Comparison of ENCODE assay signal across 13 cellular contexts in the genomic region with DNA sequence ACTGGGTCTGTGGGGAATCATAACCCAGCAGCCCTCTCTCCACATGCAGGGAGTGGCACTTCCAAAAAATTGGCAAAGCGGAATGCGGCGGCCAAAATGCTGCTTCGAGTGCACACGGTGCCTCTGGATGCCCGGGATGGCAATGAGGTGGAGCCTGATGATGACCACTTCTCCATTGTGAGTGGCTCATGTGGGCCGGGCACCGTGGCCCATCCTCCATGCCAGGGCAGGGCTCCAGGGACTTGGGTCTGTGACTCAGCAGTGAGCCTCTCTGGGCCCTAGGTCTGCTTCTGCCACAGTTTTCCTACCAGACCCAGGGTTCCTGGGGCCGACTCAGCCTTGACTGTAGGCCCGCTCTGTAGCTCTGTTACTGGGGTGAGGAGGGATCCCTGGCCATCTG. TPM values are rescaled to one million over a fixed set of nuclear protein-coding genes. Genes with fewer than 3 reads are reported as not detected.
DNase-seq lines count a peak whose midpoint lies in the region; TF ChIP-seq lines count a peak whose summit lies in the region.
"Had no signal": no experiment of that assay in that cellular context is flagged by ENCODE, and none has a peak within 500 bp of the region (broad histone marks: within the 10 kb centered on the region; RNA-seq: fewer than 3 reads in every experiment).

No MANE protein-coding gene starts in this region.

- H3K9me3 ChIP-seq in SJSA1 (replicated peaks), result no peaks in the 10 kb centered on the region

- peaks cover 35% of the 10 kb centered on the region for H3K36me3 ChIP-seq in SJSA1
- H3K36me3 ChIP-seq in H7 (replicated peaks; ENCODE audit: control insufficient read depth, insufficient read depth, low read length), result peaks cover 16% of the 10 kb centered on the region

- H3K36me3 Mint-ChIP-seq in activated T-cell treated with anti-CD3 and anti-CD28 coated beads, Interleukin-2, amount 50 U/mL, for 24 hours (ENCODE audit: low read depth), result peaks cover 52% of the 10 kb centered on the region

- no peak overlapping the region for H3K4me3 Mint-ChIP-seq in activated T-cell treated with anti-CD3 and anti-CD28 coated beads, Interleukin-2, amount 50 U/mL, for 24 hours
- H3K4me3 Mint-ChIP-seq: WTC11 had no signal

- H3K27ac Mint-ChIP-seq in activated T-cell treated with anti-CD3 and anti-CD28 coated beads, Interleukin-2, amount 50 U/mL, for 24 hours, result peak overlapping the region; percentile 68
- H3K27ac Mint-ChIP-seq: activated T-helper 2 cell treated with anti-CD3 and anti-CD28 coated beads, Interferon-gamma antibody, Interleukin-2, Interleukin-4, amounts not matched to agents 10 μg/mL and 5 μg/mL and 100 μg/mL, durations not matched to agents 14 hours and 24 hours and 36 hours had no signal

- H3K27me3 ChIP-seq in SJSA1 (replicated peaks) (no peaks in the 10 kb centered on the region), H7 (ENCODE audit: control insufficient read depth, insufficient read depth, low read length) (no peaks in the 10 kb centered on the region)

- H3K4me1 Mint-ChIP-seq in activated T-cell treated with anti-CD3 and anti-CD28 coated beads, Interleukin-2, amount 50 U/mL, for 24 hours (ENCODE audit: low read depth), result peaks cover 33% of the 10 kb centered on the region

- DNase-seq in activated T-cell treated with anti-CD3 and anti-CD28 coated beads, Interleukin-2, amount 50 U/mL, for 24 hours, result no peak
- DNase-seq in activated T-cell treated with anti-CD3 and anti-CD28 coated beads, Interleukin-2, amount 50 U/mL, for 48 hours, result no peak
- DNase-seq in SJSA1 (ENCODE audit: low read depth in 1 of 2, low spot score in 2 of 2) (peak in 1 of 2 experiments; percentile 72), fibroblast of the aortic adventitia (ENCODE audit: low read depth) (peak; percentile 69), substantia nigra (lab: John Stamatoyannopoulos, UW) (peak in 33 of 49 donors; percentile 13 to 79 (median 41)), SHP77 treated with DMSO at 0.1 percent for 48 hours (lab: John Stamatoyannopoulos, UW) (no peak), H7 (no peak), KBM-7 (no peak)
- DNase-seq: effector memory CD4-positive, alpha-beta T cell; NCI-H226 had no signal

- no peaks in the 10 kb centered on the region for H3K27me3 Mint-ChIP-seq in activated T-cell treated with anti-CD3 and anti-CD28 coated beads, Interleukin-2, amount 50 U/mL, for 24 hours

- in situ Hi-C loops in KBM-7 (cut with MboI; ENCODE audit: low pct_unique_long_range_greater_than_20kb, low sequenced_read_pairs), result no loop called here

- H3K27ac ChIP-seq in SJSA1 (peak overlapping the region; percentile 2; the same call in 1 of the 2 replicates), substantia nigra (ENCODE audit: low read depth, low read length, poor library complexity, severe bottlenecking) (peak overlapping the region; percentile 79)

- TF ChIP-seq CTCF in fibroblast of the aortic adventitia (IDR thresholded peaks at IDR 0.05; ENCODE audit: insufficient read depth, low read length), result no peak

- no peaks in the 10 kb centered on the region for H3K9me3 Mint-ChIP-seq in activated T-cell treated with anti-CD3 and anti-CD28 coated beads, Interleukin-2, amount 50 U/mL, for 24 hours
- H3K9me3 Mint-ChIP-seq: activated T-helper 2 cell treated with anti-CD3 and anti-CD28 coated beads, Interferon-gamma antibody, Interleukin-2, Interleukin-4, amounts not matched to agents 10 μg/mL and 5 μg/mL and 100 μg/mL, durations not matched to agents 14 hours and 24 hours and 36 hours; WTC11 had no signal

- peaks cover 25% of the 10 kb centered on the region for H3K4me1 ChIP-seq in SJSA1 (replicated peaks)

- H3K4me3 ChIP-seq in SJSA1 (no peak overlapping the region), fibroblast of the aortic adventitia (ENCODE audit: low read depth, low read length) (no peak overlapping the region), H7 (ENCODE audit: insufficient read depth, low read depth, low read length) (no peak overlapping the region)

RNA-seq across cellular contexts. Expression of a gene that starts 2.2 kb away (rescaled TPM):
- total RNA-seq in SJSA1 (2014; rRNA removed; shearing (Covaris generic)), result not detected in 2 replicates
- not detected in 2 replicates for total RNA-seq in fibroblast of the aortic adventitia (ENCODE audit: low replicate concordance)
- total RNA-seq in H7 (2014; rRNA removed; shearing (Covaris generic)), result not detected in 2 replicates
- total RNA-seq: A673; activated T-helper 2 cell treated with anti-CD3 and anti-CD28 coated beads, Interferon-gamma antibody, Interleukin-2, Interleukin-4, amounts not matched to agents 10 μg/mL and 5 μg/mL and 100 μg/mL, durations not matched to agents 14 hours and 24 hours and 36 hours had no signal

RNA-seq across cellular contexts. Expression of a gene that starts 4.0 kb away (rescaled TPM):
- 38.3 and 39.0 TPM in 2 replicates for total RNA-seq in SJSA1 (2014; rRNA removed; shearing (Covaris generic))
- 32.4 and 43.9 TPM in 2 replicates for total RNA-seq in fibroblast of the aortic adventitia (ENCODE audit: low replicate concordance)
- 76.4 and 80.5 TPM in 2 replicates for total RNA-seq in H7 (2014; rRNA removed; shearing (Covaris generic))

RNA-seq across cellular contexts. Expression of a gene that starts 5.8 kb away (rescaled TPM):
- 6.7 and 8.6 TPM in 2 replicates for total RNA-seq in SJSA1 (2014; rRNA removed; shearing (Covaris generic))
- 32.1 and 118 TPM in 2 replicates for total RNA-seq in fibroblast of the aortic adventitia (ENCODE audit: low replicate concordance)
- total RNA-seq in H7 (2014; rRNA removed; shearing (Covaris generic)), result 8.0 and 8.7 TPM in 2 replicates

RNA-seq across cellular contexts. Expression of a gene that starts 53.2 kb away (rescaled TPM):
- total RNA-seq in SJSA1 (2014; rRNA removed; shearing (Covaris generic)), result 153 and 157 TPM in 2 replicates
- 165 and 233 TPM in 2 replicates for total RNA-seq in fibroblast of the aortic adventitia (ENCODE audit: low replicate concordance)
- 196 and 207 TPM in 2 replicates for total RNA-seq in H7 (2014; rRNA removed; shearing (Covaris generic))

Comparison
In these comparisons a context has a peak if more than half of its experiments do, and no peak if none do; other contexts are left out.
1. DNase-seq: peak in fibroblast of the aortic adventitia (single experiment) and substantia nigra (33 of 49); none in activated T-cell treated with anti-CD3 and anti-CD28 coated beads, Interleukin-2, amount 50 U/mL, for 24 hours (single experiment), activated T-cell treated with anti-CD3 and anti-CD28 coated beads, Interleukin-2, amount 50 U/mL, for 48 hours (0 of 2), SHP77 treated with DMSO at 0.1 percent for 48 hours (single experiment), H7 (single experiment) and KBM-7 (single experiment).